Comparison of ENCODE assay signal across 24 cellular contexts in the genomic region with DNA sequence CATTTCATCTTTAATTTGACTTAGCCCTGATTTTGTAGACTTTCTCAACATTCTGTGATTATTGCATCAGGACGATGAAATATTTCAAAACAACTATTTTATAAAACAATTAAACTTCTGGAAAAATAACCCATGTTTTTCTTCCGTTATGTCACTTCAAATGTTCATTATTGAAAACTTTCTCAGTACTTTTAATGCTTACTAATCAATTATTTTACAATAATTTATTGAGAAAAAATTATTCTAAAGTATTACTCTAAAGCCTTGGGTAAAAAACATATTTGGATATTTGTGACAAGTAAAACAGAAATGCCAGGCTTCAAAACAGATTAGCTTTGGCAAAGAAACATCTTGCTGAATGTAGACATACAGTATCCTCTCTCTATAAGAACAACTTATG.
"Had no signal": no experiment of that assay in that cellular context is flagged by ENCODE, and none has a peak within 500 bp of the region (broad histone marks: within the 10 kb centered on the region; RNA-seq: fewer than 3 reads in every experiment).

No MANE protein-coding gene starts in this region.

- ATAC-seq: left colon; lower lobe of right lung; naive thymus-derived CD8-positive, alpha-beta T cell; sciatic nerve; stimulated activated naive B cell treated with anti-CD40 and anti-IgM and Interleukin-4, amounts not matched to agents 10 μg/mL and 1 μg/mL and 100 μg/mL, for 72 hours; stimulated activated naive CD8-positive, alpha-beta T cell treated with anti-CD3 and anti-CD28 coated beads, Interleukin-15, Interleukin-2, amounts not matched to agents 100 U/mL and 50 U/mL, for 24 hours had no signal

- H3K4me1 ChIP-seq: uterus had no signal

- H3K27me3 ChIP-seq: left lung, ovary, right atrium auricular region, tibial nerve, uterus had no signal

- H3K9me3 ChIP-seq: left lung, lower lobe of right lung, ovary, right atrium auricular region, tibial nerve, uterus had no signal

- H3K4me3 ChIP-seq: left lung, lower lobe of right lung, ovary, right atrium auricular region, skin epidermis, tibial nerve, uterus had no signal

- H3K36me3 ChIP-seq: left lung, lower lobe of right lung, ovary, right atrium auricular region, tibial nerve, uterus had no signal

- DNase-seq: hypothalamus; immature natural killer cell; kidney; left colon; left lung; lower lobe of right lung; mammary epithelial cell; mesenchymal stem cell; naive thymus-derived CD8-positive, alpha-beta T cell; nephron progenitor cell; ovary; stimulated activated CD4-positive, alpha-beta T cell treated with anti-CD3 and anti-CD28 coated beads, Interleukin-12 subunit alpha, Interleukin-12 subunit beta, amount 100 ng/mL, for 4 hours; stimulated activated CD4-positive, alpha-beta T cell treated with anti-CD3 and anti-CD28 coated beads, Interleukin-15, amount 100 ng/mL, for 24 hours; stimulated activated CD4-positive, alpha-beta T cell treated with anti-CD3 and anti-CD28 coated beads, Interleukin-2, amount 100 ng/mL, for 24 hours; stimulated activated CD4-positive, alpha-beta T cell treated with anti-CD3 and anti-CD28 coated beads, Interleukin-4, amount 100 ng/mL, for 1 hour; stimulated activated naive B cell treated with anti-CD40 and anti-IgM and Interleukin-4, amounts not matched to agents 10 μg/mL and 1 μg/mL and 100 μg/mL, for 72 hours; stimulated activated naive CD8-positive, alpha-beta T cell treated with anti-CD3 and anti-CD28 coated beads, Interleukin-15, Interleukin-2, amounts not matched to agents 100 U/mL and 50 U/mL, for 24 hours; substantia nigra; uterus had no signal

- H3K27ac ChIP-seq: left lung, lower lobe of right lung, ovary, right atrium auricular region, skin epidermis, tibial nerve, uterus had no signal

- FAIRE-seq: islet of Langerhans, kidney had no signal
